ENCODE assay signal across 25 cellular contexts in genomic region chr21:29215709-29216108, GRCh38.
DNase-seq lines count a peak whose midpoint lies in the region; ATAC-seq, FAIRE-seq and TF ChIP-seq lines count a peak whose summit lies in the region.
"Had no signal": no experiment of that assay in that cellular context is flagged by ENCODE, and none has a peak within 500 bp of the region (broad histone marks: within the 10 kb centered on the region; RNA-seq: fewer than 3 reads in every experiment).

No MANE protein-coding gene starts in this region.

- TF ChIP-seq POLR2A in right lobe of liver (IDR thresholded peaks at IDR 0.05): no peak

- no peaks in the 10 kb centered on the region for H3K36me3 ChIP-seq in right lobe of liver

- peaks cover 0 to 3% (median 0%) of the 10 kb centered on the region in 4 donors for H3K4me1 ChIP-seq in right lobe of liver

- ATAC-seq in right lobe of liver (peak; percentile 76 to 95 (median 90)), HG03196 (IDR thresholded peaks at IDR 0.05; ENCODE audit: unreplicated experiment) (no peak), GM19035 (IDR thresholded peaks at IDR 0.05; ENCODE audit: unreplicated experiment) (no peak), HG03025 (IDR thresholded peaks at IDR 0.05; ENCODE audit: low FRiP score, unreplicated experiment) (no peak)
- ATAC-seq: stimulated activated naive B cell treated with anti-CD40 and anti-IgM and Interleukin-4, amounts not matched to agents 10 μg/mL and 1 μg/mL and 100 μg/mL, for 72 hours had no signal

- peak; percentile 88 for FAIRE-seq in endometrium (lab: Jason Lieb, UNC)
- FAIRE-seq: frontal cortex, GM12878 had no signal

- 29% methylated on average over 2 of the region's 2 CpGs for WGBS in right lobe of liver (ENCODE audit: insufficient coverage, low coverage, low lambda C conversion rate, missing lambda C conversion rate)

- CTCF ChIA-PET in HEK293T (lab: Yijun Ruan, JAX): no interaction called here

- H3K4me3 ChIP-seq in right lobe of liver: no peak overlapping the region
- H3K4me3 ChIP-seq: dorsolateral prefrontal cortex, GM12878, skin epidermis had no signal

- POLR2A ChIA-PET in HEK293T (lab: Yijun Ruan, JAX): no interaction called here

- peak; percentile 23 for DNase-seq in GM03348 (ENCODE audit: low spot score)
- peak; percentile 88 for DNase-seq in NCI-H524 treated with DMSO at 0.1 percent for 48 hours (lab: John Stamatoyannopoulos, UW)
- DNase-seq in right lobe of liver: no peak
- no peak for DNase-seq in HEK293T (ENCODE audit: extremely low spot score)
- DNase-seq: activated B cell treated with CpG ODN at 0.5 μM for 24 hours; activated CD4-positive, alpha-beta memory T cell treated with anti-CD3 and anti-CD28 coated beads, Interleukin-2, amount 10 ng/mL, durations not matched to agents 7 days and 5 days; activated gamma-delta T cell treated with Interleukin-2 at 50 U/mL for 16 hours; caudate nucleus; CD4-positive, alpha-beta T cell; dorsolateral prefrontal cortex; GF-D8; islet precursor cell; NCI-H1105; NCI-H2029 treated with DMSO at 0.1 percent for 48 hours; stimulated activated CD4-positive, alpha-beta T cell treated with anti-CD3 and anti-CD28 coated beads, Interleukin-2, amount 100 ng/mL, for 48 hours; stimulated activated naive B cell treated with anti-CD40 and anti-IgM and Interleukin-4, amounts not matched to agents 10 μg/mL and 1 μg/mL and 100 μg/mL, for 72 hours; T-helper 9 cell had no signal

- no peak for TF ChIP-seq CTCF in right lobe of liver (IDR thresholded peaks at IDR 0.05)

- intact Hi-C loops in right lobe of liver (cut with DNase I): no loop called here

- no peaks in the 10 kb centered on the region for H3K27me3 ChIP-seq in right lobe of liver
- H3K27me3 ChIP-seq: dorsolateral prefrontal cortex had no signal

- H3K27ac ChIP-seq in right lobe of liver: peak overlapping the region in 1 of 3 donors; percentile 26
- H3K27ac ChIP-seq: dorsolateral prefrontal cortex, RWPE1 had no signal

- H3K9me3 ChIP-seq in right lobe of liver: no peaks in the 10 kb centered on the region

TF ChIP-seq in HEK293T, 16 proteins besides CTCF, POLR2A, EP300 and RAD21:
- no peak for TF ChIP-seq FOXM1 (IDR thresholded peaks at IDR 0.05; ENCODE audit: borderline replicate concordance)
- TF ChIP-seq SP1 (IDR thresholded peaks at IDR 0.05): no peak
- no peak for TF ChIP-seq FOXA1 (IDR thresholded peaks at IDR 0.05)
- no peak for TF ChIP-seq L3MBTL2 (conservative IDR thresholded peaks at IDR 0.05)
- TF ChIP-seq BHLHE40 (IDR thresholded peaks at IDR 0.05; ENCODE audit: borderline replicate concordance): no peak
- TF ChIP-seq ZNF384 (IDR thresholded peaks at IDR 0.05): no peak
- no peak for TF ChIP-seq FOXK2 (IDR thresholded peaks at IDR 0.05)
- TF ChIP-seq CTBP1 (IDR thresholded peaks at IDR 0.05; ENCODE audit: borderline replicate concordance): no peak
- no peak for TF ChIP-seq ARNT (IDR thresholded peaks at IDR 0.05)
- TF ChIP-seq PKNOX1 (IDR thresholded peaks at IDR 0.05): no peak
- no peak for TF ChIP-seq NFRKB (IDR thresholded peaks at IDR 0.05)
- TF ChIP-seq HDGF (IDR thresholded peaks at IDR 0.05; ENCODE audit: borderline replicate concordance): no peak
- TF ChIP-seq TARDBP (IDR thresholded peaks at IDR 0.05): no peak
- TF ChIP-seq ELF4 (IDR thresholded peaks at IDR 0.05): no peak
- TF ChIP-seq LEF1 (IDR thresholded peaks at IDR 0.05; ENCODE audit: borderline replicate concordance): no peak
- no peak for TF ChIP-seq SUZ12 (IDR thresholded peaks at IDR 0.05)
TF ChIP-seq in HEK293T: peak in this region for 0.

Comparison
In these comparisons a context has a peak if more than half of its experiments do, and no peak if none do; other contexts are left out.
1. DNase-seq: peak in GM03348 (single experiment) and NCI-H524 treated with DMSO at 0.1 percent for 48 hours (single experiment); none in right lobe of liver (0 of 3) and HEK293T (single experiment).
2. ATAC-seq: peak in right lobe of liver (4 of 4); none in HG03196 (single experiment), GM19035 (single experiment) and HG03025 (single experiment).